ENCODE assay signal across 1 cellular context in the genomic region with DNA sequence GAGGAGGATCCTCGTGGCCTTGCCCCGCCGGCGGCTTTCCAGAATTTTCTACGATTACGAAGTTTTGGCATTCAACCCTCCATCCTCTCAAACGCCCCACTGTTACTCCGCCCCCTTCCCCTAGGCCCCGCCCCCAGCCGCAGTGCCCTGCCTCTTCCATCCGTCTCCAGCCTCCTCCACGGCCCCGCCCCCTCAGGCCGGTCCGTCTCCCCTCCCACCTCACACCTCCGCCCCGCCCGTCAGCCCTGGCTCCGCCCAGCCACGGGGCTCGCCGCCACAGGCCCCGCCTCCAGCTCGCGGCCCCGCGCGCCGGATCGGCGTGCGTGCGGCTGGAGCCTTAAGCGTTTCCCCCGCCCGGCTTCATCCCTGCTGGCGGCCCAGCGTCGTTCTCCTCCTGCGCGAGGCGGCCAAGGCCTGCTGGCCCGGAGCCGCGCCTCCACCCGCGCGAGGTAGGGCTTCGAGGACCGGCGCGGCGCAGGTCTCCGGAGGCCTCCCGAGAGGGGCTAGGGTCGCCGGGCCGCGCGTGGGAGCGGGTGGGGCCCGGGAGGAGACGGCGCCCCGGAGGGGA.
TF ChIP-seq lines count a peak whose summit lies in the region.

A gene with protein sequence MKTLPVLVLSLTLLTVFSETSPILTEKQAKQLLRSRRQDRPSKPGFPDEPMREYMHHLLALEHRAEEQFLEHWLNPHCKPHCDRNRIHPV (minus strand): TSS at position 109 of the 568 bp plus-strand sequence. CDS start 18,110 bp downstream, outside the sequence.
A gene (plus strand): TSS at position 340 of the 568 bp plus-strand sequence. CDS start 645 bp downstream, outside the sequence.

TF ChIP-seq in HepG2, 621 proteins besides CTCF, POLR2A, EP300 and RAD21 (continued from another document and continues in another):
- TF ChIP-seq, protein P1, sequence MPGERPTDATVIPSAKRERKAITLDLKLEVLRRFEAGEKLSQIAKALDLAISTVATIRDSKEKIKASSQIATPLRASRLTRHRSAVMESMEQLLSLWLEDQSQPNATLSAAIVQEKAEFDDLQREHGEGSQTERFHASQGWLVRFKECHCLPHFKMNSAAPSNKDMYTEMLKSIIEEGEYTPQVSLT (CRISPR knock-in tag; IDR thresholded peaks at IDR 0.05; ENCODE audit: borderline replicate concordance, low read depth), result no peak
- TF ChIP-seq GATAD1 (CRISPR knock-in tag; IDR thresholded peaks at IDR 0.05) (no peak), JARID2 (CRISPR knock-in tag; IDR thresholded peaks at IDR 0.05; ENCODE audit: insufficient replicate concordance) (no peak), MTF1 (CRISPR knock-in tag; IDR thresholded peaks at IDR 0.05) (peak; percentile 51; the same call in 1 of the 2 replicates), THYN1 (CRISPR knock-in tag; IDR thresholded peaks at IDR 0.05; ENCODE audit: borderline replicate concordance, low read depth) (no peak), ZNF446 (CRISPR knock-in tag; IDR thresholded peaks at IDR 0.05) (no peak; the same call in 1 of the 2 replicates), ZNF431 (CRISPR knock-in tag; IDR thresholded peaks at IDR 0.05; ENCODE audit: borderline replicate concordance, low read depth) (no peak), ZNF207 (IDR thresholded peaks at IDR 0.05; ENCODE audit: borderline replicate concordance) (no peak), TRIM24 (CRISPR knock-in tag; IDR thresholded peaks at IDR 0.05) (no peak), ZNF12 (CRISPR knock-in tag; IDR thresholded peaks at IDR 0.05) (no peak), GATAD2A (CRISPR knock-in tag; IDR thresholded peaks at IDR 0.05) (no peak; the same call in 1 of the 2 replicates), ZZZ3 (CRISPR knock-in tag; IDR thresholded peaks at IDR 0.05; ENCODE audit: borderline replicate concordance) (no peak), GTF3A (CRISPR knock-in tag; conservative IDR thresholded peaks at IDR 0.05) (no peak), ZNF180 (CRISPR knock-in tag; IDR thresholded peaks at IDR 0.05; ENCODE audit: borderline replicate concordance, low read depth) (no peak), SSRP1 (CRISPR knock-in tag; IDR thresholded peaks at IDR 0.05) (no peak)
- TF ChIP-seq, protein P2, sequence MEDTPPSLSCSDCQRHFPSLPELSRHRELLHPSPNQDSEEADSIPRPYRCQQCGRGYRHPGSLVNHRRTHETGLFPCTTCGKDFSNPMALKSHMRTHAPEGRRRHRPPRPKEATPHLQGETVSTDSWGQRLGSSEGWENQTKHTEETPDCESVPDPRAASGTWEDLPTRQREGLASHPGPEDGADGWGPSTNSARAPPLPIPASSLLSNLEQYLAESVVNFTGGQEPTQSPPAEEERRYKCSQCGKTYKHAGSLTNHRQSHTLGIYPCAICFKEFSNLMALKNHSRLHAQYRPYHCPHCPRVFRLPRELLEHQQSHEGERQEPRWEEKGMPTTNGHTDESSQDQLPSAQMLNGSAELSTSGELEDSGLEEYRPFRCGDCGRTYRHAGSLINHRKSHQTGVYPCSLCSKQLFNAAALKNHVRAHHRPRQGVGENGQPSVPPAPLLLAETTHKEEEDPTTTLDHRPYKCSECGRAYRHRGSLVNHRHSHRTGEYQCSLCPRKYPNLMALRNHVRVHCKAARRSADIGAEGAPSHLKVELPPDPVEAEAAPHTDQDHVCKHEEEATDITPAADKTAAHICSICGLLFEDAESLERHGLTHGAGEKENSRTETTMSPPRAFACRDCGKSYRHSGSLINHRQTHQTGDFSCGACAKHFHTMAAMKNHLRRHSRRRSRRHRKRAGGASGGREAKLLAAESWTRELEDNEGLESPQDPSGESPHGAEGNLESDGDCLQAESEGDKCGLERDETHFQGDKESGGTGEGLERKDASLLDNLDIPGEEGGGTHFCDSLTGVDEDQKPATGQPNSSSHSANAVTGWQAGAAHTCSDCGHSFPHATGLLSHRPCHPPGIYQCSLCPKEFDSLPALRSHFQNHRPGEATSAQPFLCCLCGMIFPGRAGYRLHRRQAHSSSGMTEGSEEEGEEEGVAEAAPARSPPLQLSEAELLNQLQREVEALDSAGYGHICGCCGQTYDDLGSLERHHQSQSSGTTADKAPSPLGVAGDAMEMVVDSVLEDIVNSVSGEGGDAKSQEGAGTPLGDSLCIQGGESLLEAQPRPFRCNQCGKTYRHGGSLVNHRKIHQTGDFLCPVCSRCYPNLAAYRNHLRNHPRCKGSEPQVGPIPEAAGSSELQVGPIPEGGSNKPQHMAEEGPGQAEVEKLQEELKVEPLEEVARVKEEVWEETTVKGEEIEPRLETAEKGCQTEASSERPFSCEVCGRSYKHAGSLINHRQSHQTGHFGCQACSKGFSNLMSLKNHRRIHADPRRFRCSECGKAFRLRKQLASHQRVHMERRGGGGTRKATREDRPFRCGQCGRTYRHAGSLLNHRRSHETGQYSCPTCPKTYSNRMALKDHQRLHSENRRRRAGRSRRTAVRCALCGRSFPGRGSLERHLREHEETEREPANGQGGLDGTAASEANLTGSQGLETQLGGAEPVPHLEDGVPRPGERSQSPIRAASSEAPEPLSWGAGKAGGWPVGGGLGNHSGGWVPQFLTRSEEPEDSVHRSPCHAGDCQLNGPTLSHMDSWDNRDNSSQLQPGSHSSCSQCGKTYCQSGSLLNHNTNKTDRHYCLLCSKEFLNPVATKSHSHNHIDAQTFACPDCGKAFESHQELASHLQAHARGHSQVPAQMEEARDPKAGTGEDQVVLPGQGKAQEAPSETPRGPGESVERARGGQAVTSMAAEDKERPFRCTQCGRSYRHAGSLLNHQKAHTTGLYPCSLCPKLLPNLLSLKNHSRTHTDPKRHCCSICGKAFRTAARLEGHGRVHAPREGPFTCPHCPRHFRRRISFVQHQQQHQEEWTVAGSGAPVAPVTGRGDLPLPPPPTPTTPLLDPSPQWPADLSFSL (CRISPR knock-in tag; IDR thresholded peaks at IDR 0.05), result no peak
- TF ChIP-seq, protein P3, sequence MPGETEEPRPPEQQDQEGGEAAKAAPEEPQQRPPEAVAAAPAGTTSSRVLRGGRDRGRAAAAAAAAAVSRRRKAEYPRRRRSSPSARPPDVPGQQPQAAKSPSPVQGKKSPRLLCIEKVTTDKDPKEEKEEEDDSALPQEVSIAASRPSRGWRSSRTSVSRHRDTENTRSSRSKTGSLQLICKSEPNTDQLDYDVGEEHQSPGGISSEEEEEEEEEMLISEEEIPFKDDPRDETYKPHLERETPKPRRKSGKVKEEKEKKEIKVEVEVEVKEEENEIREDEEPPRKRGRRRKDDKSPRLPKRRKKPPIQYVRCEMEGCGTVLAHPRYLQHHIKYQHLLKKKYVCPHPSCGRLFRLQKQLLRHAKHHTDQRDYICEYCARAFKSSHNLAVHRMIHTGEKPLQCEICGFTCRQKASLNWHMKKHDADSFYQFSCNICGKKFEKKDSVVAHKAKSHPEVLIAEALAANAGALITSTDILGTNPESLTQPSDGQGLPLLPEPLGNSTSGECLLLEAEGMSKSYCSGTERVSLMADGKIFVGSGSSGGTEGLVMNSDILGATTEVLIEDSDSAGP (CRISPR knock-in tag; IDR thresholded peaks at IDR 0.05; ENCODE audit: borderline replicate concordance), result 0 out of 2 replicates have a peak, but pooled peaks have one; percentile 54
- TF ChIP-seq, protein P4, sequence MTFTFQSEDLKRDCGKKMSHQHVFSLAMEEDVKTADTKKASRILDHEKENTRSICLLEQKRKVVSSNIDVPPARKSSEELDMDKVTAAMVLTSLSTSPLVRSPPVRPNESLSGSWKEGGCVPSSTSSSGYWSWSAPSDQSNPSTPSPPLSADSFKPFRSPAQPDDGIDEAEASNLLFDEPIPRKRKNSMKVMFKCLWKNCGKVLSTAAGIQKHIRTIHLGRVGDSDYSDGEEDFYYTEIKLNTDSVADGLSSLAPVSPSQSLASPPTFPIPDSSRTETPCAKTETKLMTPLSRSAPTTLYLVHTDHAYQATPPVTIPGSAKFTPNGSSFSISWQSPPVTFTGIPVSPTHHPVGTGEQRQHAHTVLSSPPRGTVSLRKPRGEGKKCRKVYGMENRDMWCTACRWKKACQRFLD (CRISPR knock-in tag; IDR thresholded peaks at IDR 0.05; ENCODE audit: borderline replicate concordance), result peak; percentile 40; the same call in 1 of the 2 replicates
- TF ChIP-seq, protein P5, sequence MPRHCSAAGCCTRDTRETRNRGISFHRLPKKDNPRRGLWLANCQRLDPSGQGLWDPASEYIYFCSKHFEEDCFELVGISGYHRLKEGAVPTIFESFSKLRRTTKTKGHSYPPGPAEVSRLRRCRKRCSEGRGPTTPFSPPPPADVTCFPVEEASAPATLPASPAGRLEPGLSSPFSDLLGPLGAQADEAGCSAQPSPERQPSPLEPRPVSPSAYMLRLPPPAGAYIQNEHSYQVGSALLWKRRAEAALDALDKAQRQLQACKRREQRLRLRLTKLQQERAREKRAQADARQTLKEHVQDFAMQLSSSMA (CRISPR knock-in tag; IDR thresholded peaks at IDR 0.05), result no peak
- TF ChIP-seq, protein P6, sequence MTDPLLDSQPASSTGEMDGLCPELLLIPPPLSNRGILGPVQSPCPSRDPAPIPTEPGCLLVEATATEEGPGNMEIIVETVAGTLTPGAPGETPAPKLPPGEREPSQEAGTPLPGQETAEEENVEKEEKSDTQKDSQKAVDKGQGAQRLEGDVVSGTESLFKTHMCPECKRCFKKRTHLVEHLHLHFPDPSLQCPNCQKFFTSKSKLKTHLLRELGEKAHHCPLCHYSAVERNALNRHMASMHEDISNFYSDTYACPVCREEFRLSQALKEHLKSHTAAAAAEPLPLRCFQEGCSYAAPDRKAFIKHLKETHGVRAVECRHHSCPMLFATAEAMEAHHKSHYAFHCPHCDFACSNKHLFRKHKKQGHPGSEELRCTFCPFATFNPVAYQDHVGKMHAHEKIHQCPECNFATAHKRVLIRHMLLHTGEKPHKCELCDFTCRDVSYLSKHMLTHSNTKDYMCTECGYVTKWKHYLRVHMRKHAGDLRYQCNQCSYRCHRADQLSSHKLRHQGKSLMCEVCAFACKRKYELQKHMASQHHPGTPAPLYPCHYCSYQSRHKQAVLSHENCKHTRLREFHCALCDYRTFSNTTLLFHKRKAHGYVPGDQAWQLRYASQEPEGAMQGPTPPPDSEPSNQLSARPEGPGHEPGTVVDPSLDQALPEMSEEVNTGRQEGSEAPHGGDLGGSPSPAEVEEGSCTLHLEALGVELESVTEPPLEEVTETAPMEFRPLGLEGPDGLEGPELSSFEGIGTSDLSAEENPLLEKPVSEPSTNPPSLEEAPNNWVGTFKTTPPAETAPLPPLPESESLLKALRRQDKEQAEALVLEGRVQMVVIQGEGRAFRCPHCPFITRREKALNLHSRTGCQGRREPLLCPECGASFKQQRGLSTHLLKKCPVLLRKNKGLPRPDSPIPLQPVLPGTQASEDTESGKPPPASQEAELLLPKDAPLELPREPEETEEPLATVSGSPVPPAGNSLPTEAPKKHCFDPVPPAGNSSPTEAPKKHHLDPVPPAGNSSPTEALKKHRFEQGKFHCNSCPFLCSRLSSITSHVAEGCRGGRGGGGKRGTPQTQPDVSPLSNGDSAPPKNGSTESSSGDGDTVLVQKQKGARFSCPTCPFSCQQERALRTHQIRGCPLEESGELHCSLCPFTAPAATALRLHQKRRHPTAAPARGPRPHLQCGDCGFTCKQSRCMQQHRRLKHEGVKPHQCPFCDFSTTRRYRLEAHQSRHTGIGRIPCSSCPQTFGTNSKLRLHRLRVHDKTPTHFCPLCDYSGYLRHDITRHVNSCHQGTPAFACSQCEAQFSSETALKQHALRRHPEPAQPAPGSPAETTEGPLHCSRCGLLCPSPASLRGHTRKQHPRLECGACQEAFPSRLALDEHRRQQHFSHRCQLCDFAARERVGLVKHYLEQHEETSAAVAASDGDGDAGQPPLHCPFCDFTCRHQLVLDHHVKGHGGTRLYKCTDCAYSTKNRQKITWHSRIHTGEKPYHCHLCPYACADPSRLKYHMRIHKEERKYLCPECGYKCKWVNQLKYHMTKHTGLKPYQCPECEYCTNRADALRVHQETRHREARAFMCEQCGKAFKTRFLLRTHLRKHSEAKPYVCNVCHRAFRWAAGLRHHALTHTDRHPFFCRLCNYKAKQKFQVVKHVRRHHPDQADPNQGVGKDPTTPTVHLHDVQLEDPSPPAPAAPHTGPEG (CRISPR knock-in tag; IDR thresholded peaks at IDR 0.05), result no peak
- TF ChIP-seq, protein P7, sequence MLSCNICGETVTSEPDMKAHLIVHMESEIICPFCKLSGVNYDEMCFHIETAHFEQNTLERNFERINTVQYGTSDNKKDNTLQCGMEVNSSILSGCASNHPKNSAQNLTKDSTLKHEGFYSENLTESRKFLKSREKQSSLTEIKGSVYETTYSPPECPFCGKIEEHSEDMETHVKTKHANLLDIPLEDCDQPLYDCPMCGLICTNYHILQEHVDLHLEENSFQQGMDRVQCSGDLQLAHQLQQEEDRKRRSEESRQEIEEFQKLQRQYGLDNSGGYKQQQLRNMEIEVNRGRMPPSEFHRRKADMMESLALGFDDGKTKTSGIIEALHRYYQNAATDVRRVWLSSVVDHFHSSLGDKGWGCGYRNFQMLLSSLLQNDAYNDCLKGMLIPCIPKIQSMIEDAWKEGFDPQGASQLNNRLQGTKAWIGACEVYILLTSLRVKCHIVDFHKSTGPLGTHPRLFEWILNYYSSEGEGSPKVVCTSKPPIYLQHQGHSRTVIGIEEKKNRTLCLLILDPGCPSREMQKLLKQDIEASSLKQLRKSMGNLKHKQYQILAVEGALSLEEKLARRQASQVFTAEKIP (CRISPR knock-in tag; IDR thresholded peaks at IDR 0.05; ENCODE audit: borderline replicate concordance), result no peak
- TF ChIP-seq, protein P8, sequence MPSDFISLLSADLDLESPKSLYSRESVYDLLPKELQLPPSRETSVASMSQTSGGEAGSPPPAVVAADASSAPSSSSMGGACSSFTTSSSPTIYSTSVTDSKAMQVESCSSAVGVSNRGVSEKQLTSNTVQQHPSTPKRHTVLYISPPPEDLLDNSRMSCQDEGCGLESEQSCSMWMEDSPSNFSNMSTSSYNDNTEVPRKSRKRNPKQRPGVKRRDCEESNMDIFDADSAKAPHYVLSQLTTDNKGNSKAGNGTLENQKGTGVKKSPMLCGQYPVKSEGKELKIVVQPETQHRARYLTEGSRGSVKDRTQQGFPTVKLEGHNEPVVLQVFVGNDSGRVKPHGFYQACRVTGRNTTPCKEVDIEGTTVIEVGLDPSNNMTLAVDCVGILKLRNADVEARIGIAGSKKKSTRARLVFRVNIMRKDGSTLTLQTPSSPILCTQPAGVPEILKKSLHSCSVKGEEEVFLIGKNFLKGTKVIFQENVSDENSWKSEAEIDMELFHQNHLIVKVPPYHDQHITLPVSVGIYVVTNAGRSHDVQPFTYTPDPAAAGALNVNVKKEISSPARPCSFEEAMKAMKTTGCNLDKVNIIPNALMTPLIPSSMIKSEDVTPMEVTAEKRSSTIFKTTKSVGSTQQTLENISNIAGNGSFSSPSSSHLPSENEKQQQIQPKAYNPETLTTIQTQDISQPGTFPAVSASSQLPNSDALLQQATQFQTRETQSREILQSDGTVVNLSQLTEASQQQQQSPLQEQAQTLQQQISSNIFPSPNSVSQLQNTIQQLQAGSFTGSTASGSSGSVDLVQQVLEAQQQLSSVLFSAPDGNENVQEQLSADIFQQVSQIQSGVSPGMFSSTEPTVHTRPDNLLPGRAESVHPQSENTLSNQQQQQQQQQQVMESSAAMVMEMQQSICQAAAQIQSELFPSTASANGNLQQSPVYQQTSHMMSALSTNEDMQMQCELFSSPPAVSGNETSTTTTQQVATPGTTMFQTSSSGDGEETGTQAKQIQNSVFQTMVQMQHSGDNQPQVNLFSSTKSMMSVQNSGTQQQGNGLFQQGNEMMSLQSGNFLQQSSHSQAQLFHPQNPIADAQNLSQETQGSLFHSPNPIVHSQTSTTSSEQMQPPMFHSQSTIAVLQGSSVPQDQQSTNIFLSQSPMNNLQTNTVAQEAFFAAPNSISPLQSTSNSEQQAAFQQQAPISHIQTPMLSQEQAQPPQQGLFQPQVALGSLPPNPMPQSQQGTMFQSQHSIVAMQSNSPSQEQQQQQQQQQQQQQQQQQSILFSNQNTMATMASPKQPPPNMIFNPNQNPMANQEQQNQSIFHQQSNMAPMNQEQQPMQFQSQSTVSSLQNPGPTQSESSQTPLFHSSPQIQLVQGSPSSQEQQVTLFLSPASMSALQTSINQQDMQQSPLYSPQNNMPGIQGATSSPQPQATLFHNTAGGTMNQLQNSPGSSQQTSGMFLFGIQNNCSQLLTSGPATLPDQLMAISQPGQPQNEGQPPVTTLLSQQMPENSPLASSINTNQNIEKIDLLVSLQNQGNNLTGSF (CRISPR knock-in tag; IDR thresholded peaks at IDR 0.05), result no peak; the same call in 1 of the 2 replicates
